ENCODE assay signal across 8 cellular contexts in the genomic region with DNA sequence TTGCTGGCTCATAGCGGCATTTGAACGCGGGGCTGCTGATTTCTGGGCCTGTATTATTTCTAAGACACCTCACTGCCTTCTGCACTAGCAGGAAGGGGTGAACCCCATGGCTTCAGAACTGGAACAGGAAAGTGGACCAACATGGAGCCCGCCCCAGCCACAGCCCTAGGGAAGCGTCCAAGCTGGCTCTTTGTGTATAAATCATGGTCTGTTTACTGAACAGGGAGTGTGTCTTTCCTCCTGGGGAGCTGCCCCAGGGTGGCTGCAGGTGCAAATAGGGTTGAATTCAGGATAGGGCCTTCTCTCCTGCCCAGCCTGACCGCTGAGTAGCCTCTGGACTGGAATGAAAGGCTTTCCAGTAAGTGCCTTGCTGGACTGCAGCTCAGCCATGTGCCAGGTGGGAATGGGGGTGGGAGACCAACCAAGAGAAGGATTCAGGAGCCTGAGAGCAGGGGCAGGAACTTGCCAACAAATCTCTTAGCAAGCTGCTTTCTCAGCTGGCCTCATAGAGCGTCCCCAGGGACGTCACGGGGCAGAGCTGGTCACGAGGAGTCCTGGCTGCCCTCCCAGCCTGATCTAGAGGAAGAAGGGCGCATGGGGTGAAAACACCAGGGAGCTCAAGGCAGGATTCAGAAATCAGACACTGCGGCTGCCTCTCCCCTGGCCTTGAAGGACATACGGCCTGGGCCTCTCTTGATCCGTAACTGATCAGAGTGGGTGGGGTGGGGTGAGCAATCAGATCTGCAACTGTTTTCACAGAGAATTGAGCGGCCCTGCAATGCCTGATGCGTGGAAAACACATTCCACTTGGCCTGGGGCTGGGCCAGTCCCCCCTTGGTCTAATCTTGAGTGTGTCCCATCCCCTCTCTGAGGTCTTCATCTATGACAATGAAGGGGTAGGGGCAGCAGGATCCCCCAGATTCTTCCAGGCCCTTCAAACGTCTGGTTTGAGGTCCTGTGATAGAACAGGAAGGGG. TPM values are rescaled to one million over a fixed set of nuclear protein-coding genes. Genes with fewer than 3 reads are reported as not detected.
DNase-seq lines count a peak whose midpoint lies in the region; ATAC-seq and TF ChIP-seq lines count a peak whose summit lies in the region.

No MANE protein-coding gene starts in this region.

- H3K36me3 Mint-ChIP-seq in brain: peaks cover 5% of the 10 kb centered on the region
- peaks cover 0 to 5% of the 10 kb centered on the region in 2 donors for H3K36me3 Mint-ChIP-seq in activated naive CD4-positive, alpha-beta T cell treated with anti-CD3 and anti-CD28 coated beads, Interleukin-2, amount 50 U/mL, for 72 hours

- peak; percentile 21 for DNase-seq in NCI-H1436 treated with DMSO at 0.1 percent for 48 hours (lab: John Stamatoyannopoulos, UW)
- peak; percentile 66 for DNase-seq in left kidney (ENCODE audit: low read depth, low spot score)
- peak in 46 of 49 donors; percentile 19 to 88 (median 62) for DNase-seq in substantia nigra (lab: John Stamatoyannopoulos, UW)
- DNase-seq in NCI-H1105 (lab: John Stamatoyannopoulos, UW): no peak
- DNase-seq in activated naive CD4-positive, alpha-beta T cell treated with anti-CD3 and anti-CD28 coated beads, Interleukin-2, amount 50 U/mL, for 72 hours (ENCODE audit: low spot score in 2 of 2): no peak

- no peaks in the 10 kb centered on the region for H3K27me3 Mint-ChIP-seq in brain

- no peak for ATAC-seq in GM21723 (IDR thresholded peaks at IDR 0.05; ENCODE audit: unreplicated experiment)
- no peak for ATAC-seq in activated naive CD4-positive, alpha-beta T cell treated with anti-CD3 and anti-CD28 coated beads, Interleukin-2, amount 50 U/mL, for 72 hours
- ATAC-seq in GM21390 (IDR thresholded peaks at IDR 0.05; ENCODE audit: unreplicated experiment): no peak

- no peak overlapping the region for H3K4me3 Mint-ChIP-seq in brain

- TF ChIP-seq CTCF in brain (conservative IDR thresholded peaks at IDR 0.05): no peak

- H3K27ac ChIP-seq in substantia nigra (ENCODE audit: low read depth, low read length, poor library complexity, severe bottlenecking): peak overlapping the region; percentile 68

- peaks cover 46% of the 10 kb centered on the region for H3K4me1 Mint-ChIP-seq in brain

- H3K9me3 Mint-ChIP-seq in brain: peaks cover 0 to 3% (median 3%) of the 10 kb centered on the region in 5 experiments
- H3K9me3 Mint-ChIP-seq in activated naive CD4-positive, alpha-beta T cell treated with anti-CD3 and anti-CD28 coated beads, Interleukin-2, amount 50 U/mL, for 72 hours: peaks cover 0 to 4% of the 10 kb centered on the region in 2 donors

- peak overlapping the region in 4 of 5 experiments; percentile 66 to 95 (median 82) for H3K27ac Mint-ChIP-seq in brain
- H3K27ac Mint-ChIP-seq in activated naive CD4-positive, alpha-beta T cell treated with anti-CD3 and anti-CD28 coated beads, Interleukin-2, amount 50 U/mL, for 72 hours: peak overlapping the region in 1 of 2 donors; percentile 7

RNA-seq across cellular contexts. Expression of a gene that starts 56.5 kb away (rescaled TPM):
- polyA plus RNA-seq in brain (ENCODE audit: insufficient read depth, low read depth, low replicate concordance): 118 TPM
- total RNA-seq in activated naive CD4-positive, alpha-beta T cell treated with anti-CD3 and anti-CD28 coated beads, Interleukin-2, amount 50 U/mL, for 72 hours: 10 to 100 TPM; 13.5 to 34.9 TPM

Comparison
In these comparisons a context has a peak if more than half of its experiments do, and no peak if none do; other contexts are left out.
1. DNase-seq: peak in NCI-H1436 treated with DMSO at 0.1 percent for 48 hours (single experiment), left kidney (single experiment) and substantia nigra (46 of 49); none in NCI-H1105 (single experiment) and activated naive CD4-positive, alpha-beta T cell treated with anti-CD3 and anti-CD28 coated beads, Interleukin-2, amount 50 U/mL, for 72 hours (0 of 2).